In genomic region chr2:207771421-207771820, GRCh38 we compare ENCODE assay signal across 2 cellular contexts.
TF ChIP-seq lines count a peak whose summit lies in the region.

No MANE protein-coding gene starts in this region.

TF ChIP-seq in IMR-90, 13 proteins besides CTCF, POLR2A, EP300 and RAD21:
- TF ChIP-seq MAFK (IDR thresholded peaks at IDR 0.05; ENCODE audit: low read depth, low read length) (no peak), SMC3 (IDR thresholded peaks at IDR 0.05; ENCODE audit: low read depth, low read length) (no peak), RCOR1 (IDR thresholded peaks at IDR 0.05; ENCODE audit: insufficient replicate concordance, low read length) (no peak), MXI1 (IDR thresholded peaks at IDR 0.05; ENCODE audit: borderline replicate concordance, low read depth, low read length) (no peak), CEBPB (IDR thresholded peaks at IDR 0.05; ENCODE audit: low read depth, low read length) (no peak), NFE2L2 (IDR thresholded peaks at IDR 0.05; ENCODE audit: low read depth, low read length) (no peak), FOS (IDR thresholded peaks at IDR 0.05; ENCODE audit: low read depth, low read length) (no peak), USF2 (IDR thresholded peaks at IDR 0.05; ENCODE audit: low read depth, low read length) (no peak), ELK1 (IDR thresholded peaks at IDR 0.05; ENCODE audit: borderline replicate concordance, low read depth, low read length) (no peak), CHD1 (IDR thresholded peaks at IDR 0.05; ENCODE audit: low read depth, low read length) (no peak), MAZ (IDR thresholded peaks at IDR 0.05; ENCODE audit: borderline replicate concordance, low read depth, low read length) (no peak), RFX5 (IDR thresholded peaks at IDR 0.05; ENCODE audit: low read depth, low read length) (no peak), BHLHE40 (IDR thresholded peaks at IDR 0.05; ENCODE audit: low read depth, low read length) (no peak)

TF ChIP-seq in K562, 482 proteins besides CTCF, POLR2A, EP300 and RAD21:
- no peak for TF ChIP-seq GMEB1 (CRISPR knock-in tag; IDR thresholded peaks at IDR 0.05)
- TF ChIP-seq ZNF134 (CRISPR knock-in tag; conservative IDR thresholded peaks at IDR 0.05) = no peak
- no peak for TF ChIP-seq ZNF217 (CRISPR knock-in tag; IDR thresholded peaks at IDR 0.05)
